Comparison of ENCODE assay signal across 9 cellular contexts in the genomic region with DNA sequence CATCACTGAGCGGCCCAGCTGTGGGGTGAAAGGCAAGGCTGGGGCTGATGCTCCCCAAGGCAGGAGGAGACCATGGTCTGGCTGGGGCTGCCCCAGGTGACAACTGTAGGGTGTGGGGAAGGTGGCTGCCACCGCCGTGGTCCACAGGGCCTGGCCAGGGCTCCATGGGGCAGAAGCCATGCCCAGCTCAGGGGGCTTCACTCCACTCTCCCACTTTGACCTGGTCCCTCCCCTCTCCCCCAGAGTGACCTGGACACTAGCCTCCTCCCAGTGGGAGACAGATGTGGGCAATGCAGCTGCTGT.
"Had no signal": no experiment of that assay in that cellular context is flagged by ENCODE, and none has a peak within 500 bp of the region (broad histone marks: within the 10 kb centered on the region; RNA-seq: fewer than 3 reads in every experiment).

No MANE protein-coding gene starts in this region.

- FAIRE-seq: H54, HTR-8/SVneo, K562 had no signal

- DNase-seq: GM23248, GOT3, H9, HCEC 1CT, IMR-90, KG1 had no signal

- H3K9ac ChIP-seq: GM23248 had no signal

- H3K27ac ChIP-seq: GM23248 had no signal

- H3K4me3 ChIP-seq: GM23248, K562 had no signal

- H2AFZ ChIP-seq: GM23248 had no signal
